ENCODE assay signal across 18 cellular contexts in the genomic region with DNA sequence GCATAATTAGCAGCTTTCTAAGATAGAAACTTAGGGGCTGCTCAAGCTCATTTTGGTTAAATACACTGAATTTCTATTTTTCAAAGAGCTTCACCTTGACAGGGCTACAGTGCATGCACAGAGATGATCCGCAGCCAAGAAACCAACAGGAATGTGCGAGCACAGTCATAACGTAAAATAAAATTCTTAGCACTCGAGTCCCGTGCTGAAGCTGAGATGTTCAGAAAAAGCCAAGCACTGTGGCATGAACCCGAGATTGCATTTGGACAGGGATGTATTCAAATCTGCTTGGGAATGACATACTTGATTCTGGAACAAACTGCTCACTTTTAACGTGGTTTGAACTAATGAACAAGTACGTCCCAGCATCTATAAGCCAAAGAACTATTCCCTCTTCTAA.
DNase-seq lines count a peak whose midpoint lies in the region; ATAC-seq and TF ChIP-seq lines count a peak whose summit lies in the region.
"Had no signal": no experiment of that assay in that cellular context is flagged by ENCODE, and none has a peak within 500 bp of the region (broad histone marks: within the 10 kb centered on the region; RNA-seq: fewer than 3 reads in every experiment).

No MANE protein-coding gene starts in this region.

- ATAC-seq in IMR-90 (ENCODE audit: low read depth) (no peak), lower lobe of right lung (peak; percentile 27 to 58), GM18907 (IDR thresholded peaks at IDR 0.05; ENCODE audit: unreplicated experiment) (no peak)

- no peak overlapping the region for H2BK5ac ChIP-seq in IMR-90 (ENCODE audit: low read depth, low read length, poor library complexity, severe bottlenecking)

- H3K9me3 ChIP-seq in IMR-90 (ENCODE audit: control insufficient read depth, insufficient read depth, low read length) (no peaks in the 10 kb centered on the region), lower lobe of right lung (no peaks in the 10 kb centered on the region), smooth muscle cell (replicated peaks; ENCODE audit: low read depth) (no peaks in the 10 kb centered on the region)
- H3K9me3 ChIP-seq: BE2C, colonic mucosa, suprapubic skin had no signal

- in situ Hi-C loops in IMR-90 (cut with MboI; ENCODE audit: low sequenced_read_pairs), result no loop called here

- 0 out of 2 replicates have a peak overlapping the region, but pooled peaks have one; percentile 1 for H3K14ac ChIP-seq in IMR-90 (replicated peaks; ENCODE audit: low read depth, low read length)

- H2BK20ac ChIP-seq in IMR-90 (ENCODE audit: low read depth, low read length), result peak overlapping the region; percentile 22; the same call in 1 of the 2 replicates

- H3K36me3 ChIP-seq in IMR-90 (ENCODE audit: control insufficient read depth, insufficient read depth, low read length) (no peaks in the 10 kb centered on the region), lower lobe of right lung (no peaks in the 10 kb centered on the region), smooth muscle cell (ENCODE audit: low read depth) (no peaks in the 10 kb centered on the region)
- H3K36me3 ChIP-seq: BE2C, colonic mucosa, suprapubic skin had no signal

- no peak overlapping the region for H3K4me3 ChIP-seq in IMR-90 (ENCODE audit: insufficient read depth, low read depth, low read length)
- no peak overlapping the region for H3K4me3 ChIP-seq in choroid plexus epithelial cell (ENCODE audit: low read depth, low read length)
- H3K4me3 ChIP-seq in lower lobe of right lung, result no peak overlapping the region
- peak overlapping the region; percentile 36 for H3K4me3 ChIP-seq in smooth muscle cell
- H3K4me3 ChIP-seq: colonic mucosa, lung, suprapubic skin had no signal

- H3K4ac ChIP-seq in IMR-90 (ENCODE audit: low read depth, low read length), result peak overlapping the region; percentile 2; the same call in 1 of the 2 replicates

- no peak overlapping the region for H2AK9ac ChIP-seq in IMR-90 (replicated peaks; ENCODE audit: low read depth, low read length, poor library complexity)

- no peaks in the 10 kb centered on the region for H3K27me3 ChIP-seq in IMR-90 (ENCODE audit: control insufficient read depth, insufficient read depth, low read length)
- H3K27me3 ChIP-seq in lower lobe of right lung (ENCODE audit: low read depth), result no peaks in the 10 kb centered on the region
- H3K27me3 ChIP-seq in smooth muscle cell (ENCODE audit: low read depth), result no peaks in the 10 kb centered on the region
- H3K27me3 ChIP-seq: BE2C, colonic mucosa, suprapubic skin had no signal

- peaks cover 12% of the 10 kb centered on the region for H3K9me1 ChIP-seq in IMR-90 (ENCODE audit: insufficient read depth, low read length)

- POLR2A ChIA-PET in IMR-90 (lab: Charles Lee; ENCODE audit: unreplicated experiment), result no interaction called here

- dilution Hi-C loops in IMR-90 (cut with HindIII; ENCODE audit: low sequenced_read_pairs, unreplicated experiment), result no loop called here

- no peak overlapping the region for H2BK120ac ChIP-seq in IMR-90 (ENCODE audit: low read depth, low read length)

- TF ChIP-seq POLR2A in IMR-90 (IDR thresholded peaks at IDR 0.05; ENCODE audit: low read depth, low read length), result no peak

- no peak for TF ChIP-seq CTCF in IMR-90 (conservative IDR thresholded peaks at IDR 0.05; ENCODE audit: low read depth, low read length)
- no peak for TF ChIP-seq CTCF in choroid plexus epithelial cell (conservative IDR thresholded peaks at IDR 0.05; ENCODE audit: low read depth, low read length)
- no peak for TF ChIP-seq CTCF in lower lobe of right lung (IDR thresholded peaks at IDR 0.05)
- TF ChIP-seq CTCF in smooth muscle cell (IDR thresholded peaks at IDR 0.05; ENCODE audit: borderline replicate concordance, insufficient read depth, poor library complexity, severe bottlenecking), result no peak

- H3K79me2 ChIP-seq in smooth muscle cell (ENCODE audit: low read depth), result peaks cover 6% of the 10 kb centered on the region

- H3K9ac ChIP-seq in IMR-90 (ENCODE audit: low read depth, low read length) (no peak overlapping the region), smooth muscle cell (ENCODE audit: low read depth) (no peak overlapping the region)

- no peak overlapping the region for H3K56ac ChIP-seq in IMR-90 (ENCODE audit: extremely low read depth, insufficient read depth, low read length)

- H2AFZ ChIP-seq in IMR-90 (replicated peaks; ENCODE audit: low read length, poor library complexity), result no peak overlapping the region
- no peak overlapping the region for H2AFZ ChIP-seq in smooth muscle cell (ENCODE audit: low read depth)

- H3F3A ChIP-seq in smooth muscle cell (ENCODE audit: low read depth), result no peaks in the 10 kb centered on the region

- peak overlapping the region; percentile 1; the same call in 1 of the 2 replicates for H3K18ac ChIP-seq in IMR-90 (ENCODE audit: low read depth, low read length)

- no peak overlapping the region for H4K5ac ChIP-seq in IMR-90 (ENCODE audit: low read depth, low read length)

- H3K4me1 ChIP-seq in IMR-90 (ENCODE audit: control insufficient read depth, insufficient read depth, low read length) (peaks cover 15% of the 10 kb centered on the region), lower lobe of right lung (peaks cover 21% of the 10 kb centered on the region), smooth muscle cell (ENCODE audit: low read depth) (peaks cover 73% of the 10 kb centered on the region)
- H3K4me1 ChIP-seq: colonic mucosa, suprapubic skin had no signal

- peak overlapping the region; percentile 2; the same call in 1 of the 2 replicates for H2AK5ac ChIP-seq in IMR-90 (ENCODE audit: low read depth, low read length)

- no TSS peak for BruUV-seq in IMR-90 (replicated peaks; lab: Mats Ljungman, UMichigan)

- H3K23ac ChIP-seq in IMR-90 (ENCODE audit: low read depth, low read length), result no peak overlapping the region

- H3K27ac ChIP-seq in IMR-90 (ENCODE audit: insufficient read depth, low read length) (no peak overlapping the region), lower lobe of right lung (no peak overlapping the region), smooth muscle cell (ENCODE audit: low read depth) (no peak overlapping the region)
- H3K27ac ChIP-seq: colonic mucosa, RWPE1, suprapubic skin had no signal

- DNase-seq in IMR-90 (no peak), choroid plexus epithelial cell (ENCODE audit: low read depth) (peak; percentile 57), lower lobe of right lung (no peak), smooth muscle cell (lab: John Stamatoyannopoulos, UW; ENCODE audit: unreplicated experiment) (no peak), COLO668 (lab: John Stamatoyannopoulos, UW; ENCODE audit: unreplicated experiment) (no peak), hepatic stellate cell (ENCODE audit: low spot score) (no peak), NCI-H510A treated with DMSO at 0.1 percent for 48 hours (lab: John Stamatoyannopoulos, UW) (no peak)
- DNase-seq: activated CD4-positive, alpha-beta memory T cell treated with anti-CD3 and anti-CD28 coated beads, Interleukin-2, amount 10 ng/mL, durations not matched to agents 7 days and 5 days; BE2C; colonic mucosa; GF-D8; MM.1S; NCI-H187; NCI-H226 had no signal

- peak overlapping the region in 1 of 2 experiments; percentile 18; a peak in 2 of 4 replicates for H4K8ac ChIP-seq in IMR-90 (ENCODE audit: low read depth in 2 of 2, low read length in 2 of 2)

- H2BK15ac ChIP-seq in IMR-90 (ENCODE audit: low read depth, low read length), result peak overlapping the region; percentile 33; the same call in 1 of the 3 replicates

- CTCF ChIA-PET in IMR-90 (lab: Yijun Ruan, JAX), result interaction anchor here (1.6 kb wide), 1 partner anchor 13 kb away, joined by 4 read pairs; no protein-coding TSS in a partner anchor

- 100% methylated on average over 3 of the region's 8 CpGs; no CpG with 5 or more reads in 1 of the 2 experiments for whole genome bisulfite sequencing in IMR-90 (ENCODE audit: extremely low coverage in 2 of 2, insufficient read length in 1 of 2), 2 experiments
- 87% methylated on average over 8 of the region's 8 CpGs for WGBS in smooth muscle cell (ENCODE audit: low lambda C conversion rate)

- H3K79me1 ChIP-seq in IMR-90 (ENCODE audit: low read depth in 1 of 2, low read length in 2 of 2), result peaks cover 26 to 57% of the 10 kb centered on the region in 2 experiments; a peak in 3 of 4 replicates

- H3K4me2 ChIP-seq in IMR-90 (ENCODE audit: low read depth, low read length) (peak overlapping the region; percentile 36; the same call in 1 of the 2 replicates), smooth muscle cell (peak overlapping the region; percentile 78)

- H4K91ac ChIP-seq in IMR-90 (ENCODE audit: insufficient read depth, low read depth, low read length), result peak overlapping the region; percentile 13; the same call in 1 of the 2 replicates

- intact Hi-C loops in IMR-90 (cut with micrococcal nuclease) (loop anchor here (10.0 kb wide), 1 partner anchor 342 kb away; the partner anchor contains the start of gene FOXP1), lower lobe of right lung (cut with DNase I) (no loop called here)

- no peak for TF ChIP-seq RAD21 in IMR-90 (IDR thresholded peaks at IDR 0.05; ENCODE audit: low read length)

- H4K20me1 ChIP-seq in IMR-90 (ENCODE audit: insufficient read depth, low read length), result no peaks in the 10 kb centered on the region
- H4K20me1 ChIP-seq in smooth muscle cell (ENCODE audit: low read depth), result no peaks in the 10 kb centered on the region

TF ChIP-seq in IMR-90, 13 proteins besides CTCF, POLR2A, EP300 and RAD21 (continues in another document):
- TF ChIP-seq, protein P1, sequence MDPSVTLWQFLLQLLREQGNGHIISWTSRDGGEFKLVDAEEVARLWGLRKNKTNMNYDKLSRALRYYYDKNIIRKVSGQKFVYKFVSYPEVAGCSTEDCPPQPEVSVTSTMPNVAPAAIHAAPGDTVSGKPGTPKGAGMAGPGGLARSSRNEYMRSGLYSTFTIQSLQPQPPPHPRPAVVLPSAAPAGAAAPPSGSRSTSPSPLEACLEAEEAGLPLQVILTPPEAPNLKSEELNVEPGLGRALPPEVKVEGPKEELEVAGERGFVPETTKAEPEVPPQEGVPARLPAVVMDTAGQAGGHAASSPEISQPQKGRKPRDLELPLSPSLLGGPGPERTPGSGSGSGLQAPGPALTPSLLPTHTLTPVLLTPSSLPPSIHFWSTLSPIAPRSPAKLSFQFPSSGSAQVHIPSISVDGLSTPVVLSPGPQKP (IDR thresholded peaks at IDR 0.05; ENCODE audit: borderline replicate concordance, low read depth, low read length), result no peak
- TF ChIP-seq FOS (IDR thresholded peaks at IDR 0.05; ENCODE audit: low read depth, low read length), result no peak
- TF ChIP-seq MAZ (IDR thresholded peaks at IDR 0.05; ENCODE audit: borderline replicate concordance, low read depth, low read length), result no peak
- TF ChIP-seq MXI1 (IDR thresholded peaks at IDR 0.05; ENCODE audit: borderline replicate concordance, low read depth, low read length), result no peak
- TF ChIP-seq USF2 (IDR thresholded peaks at IDR 0.05; ENCODE audit: low read depth, low read length), result no peak
- no peak for TF ChIP-seq MAFK (IDR thresholded peaks at IDR 0.05; ENCODE audit: low read depth, low read length)

Comparison
In these comparisons a context has a peak if more than half of its experiments do, and no peak if none do; other contexts are left out.
1. ATAC-seq: peak in lower lobe of right lung (2 of 2); none in IMR-90 (single experiment) and GM18907 (single experiment).